In genomic region chr20:32790751-32791057, GRCh38 we compare ENCODE assay signal across 14 cellular contexts.
"Had no signal": no experiment of that assay in that cellular context is flagged by ENCODE, and none has a peak within 500 bp of the region (broad histone marks: within the 10 kb centered on the region; RNA-seq: fewer than 3 reads in every experiment).

No MANE protein-coding gene starts in this region.

- H3K4me3 Mint-ChIP-seq: effector memory CD8-positive, alpha-beta T cell; natural killer cell; neural crest cell; stimulated activated naive B cell treated with anti-CD40 and anti-IgM and Interleukin-4, amounts not matched to agents 10 μg/mL and 1 μg/mL and 100 μg/mL, for 72 hours; stimulated activated naive CD8-positive, alpha-beta T cell treated with anti-CD3 and anti-CD28 coated beads, Interleukin-15, amount 100 ng/mL, for 72 hours had no signal

- DNase-seq: cortex of kidney, esophagus squamous epithelium had no signal

- H3K27ac Mint-ChIP-seq: natural killer cell; stimulated activated naive CD8-positive, alpha-beta T cell treated with anti-CD3 and anti-CD28 coated beads, Interleukin-15, amount 100 ng/mL, for 72 hours had no signal

- H3K27ac ChIP-seq: esophagus squamous epithelium, hepatocyte, sigmoid colon, skin epidermis, testis, upper lobe of right lung, vagina had no signal

- H3K4me3 ChIP-seq: esophagus squamous epithelium, hepatocyte, sigmoid colon, skin epidermis, testis, tibial nerve, upper lobe of right lung, vagina had no signal

- H3K36me3 Mint-ChIP-seq: natural killer cell; stimulated activated naive B cell treated with anti-CD40 and anti-IgM and Interleukin-4, amounts not matched to agents 10 μg/mL and 1 μg/mL and 100 μg/mL, for 72 hours had no signal

- H3K27me3 ChIP-seq: esophagus squamous epithelium, hepatocyte, sigmoid colon, testis, tibial nerve, upper lobe of right lung, vagina had no signal

- H3K9me3 Mint-ChIP-seq: effector memory CD8-positive, alpha-beta T cell; natural killer cell; neural crest cell; stimulated activated naive B cell treated with anti-CD40 and anti-IgM and Interleukin-4, amounts not matched to agents 10 μg/mL and 1 μg/mL and 100 μg/mL, for 72 hours; stimulated activated naive CD8-positive, alpha-beta T cell treated with anti-CD3 and anti-CD28 coated beads, Interleukin-15, amount 100 ng/mL, for 72 hours had no signal

- H3K27me3 Mint-ChIP-seq: effector memory CD8-positive, alpha-beta T cell; stimulated activated naive B cell treated with anti-CD40 and anti-IgM and Interleukin-4, amounts not matched to agents 10 μg/mL and 1 μg/mL and 100 μg/mL, for 72 hours; stimulated activated naive CD8-positive, alpha-beta T cell treated with anti-CD3 and anti-CD28 coated beads, Interleukin-15, amount 100 ng/mL, for 72 hours had no signal

- H3K4me1 ChIP-seq: sigmoid colon had no signal

- H3K36me3 ChIP-seq: sigmoid colon, upper lobe of right lung, vagina had no signal

- H3K9me3 ChIP-seq: esophagus squamous epithelium, sigmoid colon, testis, tibial nerve, upper lobe of right lung, vagina had no signal
